ENCODE assay signal across 8 cellular contexts in genomic region chr16:3400779-3401688, GRCh38. TPM values are rescaled to one million over a fixed set of nuclear protein-coding genes. Genes with fewer than 3 reads are reported as not detected.
DNase-seq lines count a peak whose midpoint lies in the region; ATAC-seq and TF ChIP-seq lines count a peak whose summit lies in the region.

ZNF174 (plus strand) TSS chr16:3401215; CDS start chr16:3402005, 790 bp downstream.
ZSCAN32 (minus strand) TSS chr16:3401004; CDS start chr16:3397557, 3,447 bp downstream.

- peaks cover 11% of the 10 kb centered on the region; the same call in 1 of the 2 replicates for H3F3A ChIP-seq in PC-9 (ENCODE audit: insufficient read depth, low read depth)

- H3K4me1 ChIP-seq in PC-9 (replicated peaks; ENCODE audit: insufficient read depth) = peaks cover 12% of the 10 kb centered on the region; the same call in 1 of the 2 replicates
- H3K4me1 ChIP-seq in esophagus (ENCODE audit: control insufficient read depth in 2 of 2, insufficient read depth in 2 of 2, low read length in 1 of 2) = peaks cover 2% of the 10 kb centered on the region in 2 donors
- peaks cover 18% of the 10 kb centered on the region for H3K4me1 ChIP-seq in muscle layer of colon (ENCODE audit: insufficient read depth, low read length)

- H3K4me2 ChIP-seq in PC-9 = peak within 1 kb of the TSS; percentile 92

- POLR2A ChIA-PET in PC-9 (lab: Charles Lee; ENCODE audit: unreplicated experiment) = interaction anchor here (0.5 to 0.6 kb wide), 4 partner anchors 10 to 381 kb away, joined by 3 to 6 read pairs (median 4); partner anchors contain the start of gene TNFRSF12A

- peak within 1 kb of the TSS; percentile 96 for H2AFZ ChIP-seq in PC-9

- H3K27me3 ChIP-seq in PC-9 (ENCODE audit: insufficient read depth, low read depth) (no peaks in the 10 kb centered on the region), esophagus (ENCODE audit: control insufficient read depth in 1 of 2, insufficient read depth in 2 of 2, low read length in 2 of 2) (no peaks in the 10 kb centered on the region), muscle layer of colon (ENCODE audit: control insufficient read depth in 1 of 2, insufficient read depth in 2 of 2, low read length in 2 of 2) (no peaks in the 10 kb centered on the region)

- CTCF ChIA-PET in PC-9 (lab: Charles Lee) = interaction anchor here (0.7 kb wide), 1 partner anchor 209 kb away, joined by 3 read pairs; no protein-coding TSS in a partner anchor

- peaks cover 35% of the 10 kb centered on the region for H3K36me3 ChIP-seq in PC-9 (ENCODE audit: low read depth)
- peaks cover 15 to 25% of the 10 kb centered on the region in 2 donors for H3K36me3 ChIP-seq in esophagus (ENCODE audit: control insufficient read depth in 2 of 2, insufficient read depth in 2 of 2, low read length in 1 of 2)
- H3K36me3 ChIP-seq in muscle layer of colon (ENCODE audit: insufficient read depth, low read length) = peaks cover 39% of the 10 kb centered on the region

- ATAC-seq in GM21619 (IDR thresholded peaks at IDR 0.05; ENCODE audit: unreplicated experiment) = peak; percentile 95

- no peak for TF ChIP-seq CTCF in PC-9 (conservative IDR thresholded peaks at IDR 0.05)

- DNase-seq in DMS53 (lab: John Stamatoyannopoulos, UW) (peak; percentile 97), PC-9 (peak; percentile 98 to 100)
- DNase-seq in Jurkat, Clone E6-1 (ENCODE audit: low read depth, low spot score) = peak; percentile 99
- DNase-seq in activated T-cell treated with anti-CD3 and anti-CD28 coated beads, Interleukin-2, amount 50 U/mL, for 1 hour = peak; percentile 96
- DNase-seq in stimulated activated CD8-positive, alpha-beta memory T cell treated with anti-CD3 and anti-CD28 coated beads, Interleukin-7, amount 100 ng/mL, for 24 hours (ENCODE audit: low read depth) = peak; percentile 99

- TSS peak; percentile 68 for BruUV-seq in PC-9 (replicated peaks; lab: Mats Ljungman, UMichigan)

- no peaks in the 10 kb centered on the region for H3K9me2 ChIP-seq in PC-9 (ENCODE audit: insufficient read depth)

- H3K9ac ChIP-seq in muscle layer of colon (ENCODE audit: low read length) = peak within 1 kb of the TSS; percentile 76

- H3K27ac ChIP-seq in PC-9 (peak within 1 kb of the TSS; percentile 40; the same call in 1 of the 2 replicates), esophagus (ENCODE audit: low read depth in 2 of 2, low read length in 1 of 2) (peak within 1 kb of the TSS; percentile 89 to 93), muscle layer of colon (ENCODE audit: low read depth, low read length) (peak within 1 kb of the TSS; percentile 92)

- intact Hi-C loops in PC-9 (cut with micrococcal nuclease; ENCODE audit: unreplicated experiment) = loop anchor here (2.0 to 5.0 kb wide), 5 partner anchors 56 to 250 kb away; partner anchors contain the start of genes CLUAP1, TIGD7, ZNF263 and ZNF75A

- no peaks in the 10 kb centered on the region for H4K20me1 ChIP-seq in PC-9 (ENCODE audit: insufficient read depth)

- WGBS in esophagus, 2 donors = 0 to 1% methylated on average over 85 to 95 of the region's 95 CpGs

- H3K79me2 ChIP-seq in PC-9 (ENCODE audit: low read depth) = peaks cover 23% of the 10 kb centered on the region

- H3K4me3 ChIP-seq in Jurkat, Clone E6-1 (ENCODE audit: low read length) = peak within 1 kb of the TSS; percentile 91
- H3K4me3 ChIP-seq in PC-9 (peak within 1 kb of the TSS; percentile 74), esophagus (ENCODE audit: low read depth in 1 of 2, low read length in 2 of 2) (peak within 1 kb of the TSS; percentile 79 to 85), muscle layer of colon (ENCODE audit: low read depth in 1 of 2, low read length in 2 of 2) (peak within 1 kb of the TSS; percentile 87 to 94)

- H3K9me3 ChIP-seq in PC-9 (ENCODE audit: insufficient read depth, low read depth) (peaks cover 16% of the 10 kb centered on the region), esophagus (ENCODE audit: control insufficient read depth in 2 of 2, insufficient read depth in 1 of 2, low read depth in 1 of 2, low read length in 1 of 2) (peaks cover 0 to 21% of the 10 kb centered on the region in 2 donors), muscle layer of colon (ENCODE audit: low read length) (peaks cover 28% of the 10 kb centered on the region)

RNA-seq across cellular contexts. Expression of gene ZNF174, which starts in this region (rescaled TPM):
- 12.5 TPM for polyA plus RNA-seq in Jurkat, Clone E6-1 (2012; ENCODE audit: insufficient read depth, insufficient read length)
- 12.1 and 13.2 TPM in 2 replicates for total RNA-seq in PC-9 (2021)
- polyA plus RNA-seq in esophagus = 1 to 10 TPM; 2.9 to 4.7 TPM

RNA-seq across cellular contexts. Expression of gene ZSCAN32, which starts in this region (rescaled TPM):
- polyA plus RNA-seq in Jurkat, Clone E6-1 (2012; ENCODE audit: insufficient read depth, insufficient read length) = 22.9 TPM
- 15.5 and 16.4 TPM in 2 replicates for total RNA-seq in PC-9 (2021)
- polyA plus RNA-seq in esophagus = 1 to 10 TPM; 5.5 to 7.0 TPM

Comparison
In these comparisons a context has a peak if more than half of its experiments do, and no peak if none do; other contexts are left out.
1. Peak in every context shown above with its lines: DNase-seq, ATAC-seq, H3K4me3 ChIP-seq and H3K27ac ChIP-seq.
2. H3K27ac ChIP-seq: peak in every context shown above with its lines; median percentile 92 in muscle layer of colon; 91 in esophagus; 40 in PC-9.